ENCODE assay signal across 18 cellular contexts in genomic region chr10:71505366-71505760, GRCh38.
"Had no signal": no experiment of that assay in that cellular context is flagged by ENCODE, and none has a peak within 500 bp of the region (broad histone marks: within the 10 kb centered on the region; RNA-seq: fewer than 3 reads in every experiment).

No MANE protein-coding gene starts in this region.

- H3K27me3 Mint-ChIP-seq: dendritic cell treated with granulocyte-macrophage colony-stimulating factor and Interleukin-4, amounts not matched to agents 40 ng/mL and 50 ng/mL, for 4 days; natural killer cell treated with Interleukin-12 subunit alpha and Interleukin-12 subunit beta and Interleukin-15 and Interleukin-18, amount 100 ng/mL, for 72 hours had no signal

- H3K4me1 Mint-ChIP-seq: stimulated activated memory B cell treated with anti-CD40 and anti-IgM and Interleukin-4, amounts not matched to agents 10 μg/mL and 1 μg/mL and 100 μg/mL, for 72 hours had no signal

- H3K27ac ChIP-seq: epithelial cell of prostate, gastrocnemius medialis, neural progenitor cell had no signal

- H3K27ac Mint-ChIP-seq: dendritic cell treated with granulocyte-macrophage colony-stimulating factor and Interleukin-4, amounts not matched to agents 40 ng/mL and 50 ng/mL, for 4 days; endodermal cell; mesothelial cell of epicardium; natural killer cell treated with Interleukin-12 subunit alpha and Interleukin-12 subunit beta and Interleukin-15 and Interleukin-18, amount 100 ng/mL, for 72 hours; neural progenitor cell; stimulated activated memory B cell treated with anti-CD40 and anti-IgM and Interleukin-4, amounts not matched to agents 10 μg/mL and 1 μg/mL and 100 μg/mL, for 72 hours had no signal

- H3K36me3 ChIP-seq: gastrocnemius medialis, neural progenitor cell, transverse colon had no signal

- H3K4me2 ChIP-seq: neural progenitor cell had no signal

- H3K27me3 ChIP-seq: gastrocnemius medialis, neural progenitor cell, transverse colon had no signal

- H2AFZ ChIP-seq: neural progenitor cell had no signal

- H3K4me3 ChIP-seq: gastrocnemius medialis, mucosa of descending colon, neural progenitor cell, transverse colon had no signal

- H3K9ac ChIP-seq: neural progenitor cell had no signal

- H3K4me3 Mint-ChIP-seq: dendritic cell treated with granulocyte-macrophage colony-stimulating factor and Interleukin-4, amounts not matched to agents 40 ng/mL and 50 ng/mL, for 4 days; endodermal cell; mesothelial cell of epicardium; naive B cell; natural killer cell treated with Interleukin-12 subunit alpha and Interleukin-12 subunit beta and Interleukin-15 and Interleukin-18, amount 100 ng/mL, for 72 hours; stimulated activated memory B cell treated with anti-CD40 and anti-IgM and Interleukin-4, amounts not matched to agents 10 μg/mL and 1 μg/mL and 100 μg/mL, for 72 hours had no signal

- H3K36me3 Mint-ChIP-seq: mesothelial cell of epicardium; naive B cell; natural killer cell treated with Interleukin-12 subunit alpha and Interleukin-12 subunit beta and Interleukin-15 and Interleukin-18, amount 100 ng/mL, for 72 hours; neural progenitor cell; stimulated activated memory B cell treated with anti-CD40 and anti-IgM and Interleukin-4, amounts not matched to agents 10 μg/mL and 1 μg/mL and 100 μg/mL, for 72 hours had no signal

- DNase-seq: effector CD8-positive, alpha-beta T cell; endodermal cell; foreskin fibroblast; gastrocnemius medialis; head of caudate nucleus; mesenchymal stem cell; naive B cell; posterior cingulate gyrus; stimulated activated CD4-positive, alpha-beta T cell treated with anti-CD3 and anti-CD28 coated beads, Interleukin-4, amount 100 ng/mL, for 4 hours; stimulated activated naive CD8-positive, alpha-beta T cell treated with anti-CD3 and anti-CD28 coated beads, Interleukin-15, Interleukin-2, amounts not matched to agents 100 U/mL and 50 U/mL, for 24 hours had no signal

- H3K9me3 ChIP-seq: gastrocnemius medialis, mucosa of descending colon, transverse colon had no signal

- H3K9me3 Mint-ChIP-seq: endodermal cell; mesothelial cell of epicardium; natural killer cell treated with Interleukin-12 subunit alpha and Interleukin-12 subunit beta and Interleukin-15 and Interleukin-18, amount 100 ng/mL, for 72 hours; neural progenitor cell; stimulated activated memory B cell treated with anti-CD40 and anti-IgM and Interleukin-4, amounts not matched to agents 10 μg/mL and 1 μg/mL and 100 μg/mL, for 72 hours had no signal
